24 cellular contexts compared by ENCODE assay signal in genomic region chr17:15741624-15742023, GRCh38. TPM values are rescaled to one million over a fixed set of nuclear protein-coding genes. Genes with fewer than 3 reads are reported as not detected.
DNase-seq lines count a peak whose midpoint lies in the region; TF ChIP-seq lines count a peak whose summit lies in the region.
"Had no signal": no experiment of that assay in that cellular context is flagged by ENCODE, and none has a peak within 500 bp of the region (broad histone marks: within the 10 kb centered on the region; RNA-seq: fewer than 3 reads in every experiment).

No MANE protein-coding gene starts in this region.

- peak overlapping the region; percentile 11 for H3K23ac ChIP-seq in neuronal stem cell (ENCODE audit: low read depth, low read length, poor library complexity)

- H3K27me3 Mint-ChIP-seq in activated T-helper 2 cell treated with anti-CD3 and anti-CD28 coated beads, Interferon-gamma antibody, Interleukin-2, Interleukin-4, amounts not matched to agents 10 μg/mL and 5 μg/mL and 100 μg/mL, durations not matched to agents 14 hours and 24 hours and 36 hours (ENCODE audit: low read depth): peaks cover 9% of the 10 kb centered on the region

- H3K18ac ChIP-seq in neuronal stem cell (ENCODE audit: low read length): peak overlapping the region; percentile 57

- no peaks in the 10 kb centered on the region for H3K4me1 Mint-ChIP-seq in activated T-helper 2 cell treated with anti-CD3 and anti-CD28 coated beads, Interferon-gamma antibody, Interleukin-2, Interleukin-4, amounts not matched to agents 10 μg/mL and 5 μg/mL and 100 μg/mL, durations not matched to agents 14 hours and 24 hours and 36 hours (ENCODE audit: low read depth)
- H3K4me1 Mint-ChIP-seq: CD14-positive monocyte; CD4-positive, alpha-beta memory T cell; CD4-positive, CD25-positive, alpha-beta regulatory T cell; CD8-positive, alpha-beta memory T cell had no signal

- H2BK15ac ChIP-seq in neuronal stem cell (ENCODE audit: low read length): no peak overlapping the region

- peaks cover 0 to 9% of the 10 kb centered on the region in 2 donors for H3K4me1 ChIP-seq in neuronal stem cell (ENCODE audit: control insufficient read depth in 2 of 2, insufficient read depth in 1 of 2, low read depth in 1 of 2, low read length in 2 of 2)
- H3K4me1 ChIP-seq: BE2C had no signal

- no peak overlapping the region for H3K27ac ChIP-seq in neuronal stem cell (replicated peaks; ENCODE audit: low read length)
- H3K27ac ChIP-seq: BLaER1 had no signal

- H2BK5ac ChIP-seq in neuronal stem cell (ENCODE audit: low read length): peak overlapping the region; percentile 24

- H4K8ac ChIP-seq in neuronal stem cell (ENCODE audit: low read depth, low read length): no peak overlapping the region

- no peak overlapping the region for H3K27ac Mint-ChIP-seq in activated T-helper 2 cell treated with anti-CD3 and anti-CD28 coated beads, Interferon-gamma antibody, Interleukin-2, Interleukin-4, amounts not matched to agents 10 μg/mL and 5 μg/mL and 100 μg/mL, durations not matched to agents 14 hours and 24 hours and 36 hours
- H3K27ac Mint-ChIP-seq: CD4-positive, alpha-beta memory T cell; CD4-positive, CD25-positive, alpha-beta regulatory T cell; CD8-positive, alpha-beta memory T cell had no signal

- no peak overlapping the region for H3K4me3 Mint-ChIP-seq in activated T-helper 2 cell treated with anti-CD3 and anti-CD28 coated beads, Interferon-gamma antibody, Interleukin-2, Interleukin-4, amounts not matched to agents 10 μg/mL and 5 μg/mL and 100 μg/mL, durations not matched to agents 14 hours and 24 hours and 36 hours (ENCODE audit: low read depth)
- H3K4me3 Mint-ChIP-seq: CD14-positive monocyte; CD4-positive, alpha-beta memory T cell; CD4-positive, CD25-positive, alpha-beta regulatory T cell; CD8-positive, alpha-beta memory T cell had no signal

- WGBS in neuronal stem cell (ENCODE audit: extremely low coverage in 2 of 2, insufficient read length in 2 of 2, insufficient replicate concordance in 1 of 2), 2 donors: no CpG with 5 or more reads among the region's 9 CpGs

- no peak overlapping the region for H3K4me3 ChIP-seq in neuronal stem cell (ENCODE audit: low read length in 2 of 2)
- H3K4me3 ChIP-seq: BLaER1 had no signal

- H4K91ac ChIP-seq in neuronal stem cell (ENCODE audit: low read depth, low read length, poor library complexity): no peak overlapping the region

- no peaks in the 10 kb centered on the region for H3K36me3 Mint-ChIP-seq in activated T-helper 2 cell treated with anti-CD3 and anti-CD28 coated beads, Interferon-gamma antibody, Interleukin-2, Interleukin-4, amounts not matched to agents 10 μg/mL and 5 μg/mL and 100 μg/mL, durations not matched to agents 14 hours and 24 hours and 36 hours (ENCODE audit: low read depth)
- H3K36me3 Mint-ChIP-seq: CD14-positive monocyte; CD4-positive, alpha-beta memory T cell; CD4-positive, CD25-positive, alpha-beta regulatory T cell; CD8-positive, alpha-beta memory T cell had no signal

- peak overlapping the region; percentile 60 for H3K9ac ChIP-seq in neuronal stem cell (ENCODE audit: low read depth, low read length, poor library complexity)
- H3K9ac ChIP-seq: BLaER1 had no signal

- H3K9me3 ChIP-seq in neuronal stem cell (replicated peaks in 1 of 2; ENCODE audit: control insufficient read depth in 2 of 2, insufficient read depth in 1 of 2, low read depth in 1 of 2, low read length in 2 of 2): no peaks in the 10 kb centered on the region
- H3K9me3 ChIP-seq: BE2C had no signal

- no peak overlapping the region for H3K4me2 ChIP-seq in neuronal stem cell (ENCODE audit: insufficient read depth, low read length, poor library complexity, severe bottlenecking)
- H3K4me2 ChIP-seq: BLaER1 had no signal

- H2BK120ac ChIP-seq in neuronal stem cell (ENCODE audit: low read depth, low read length): no peak overlapping the region

- no peak overlapping the region for H2AFZ ChIP-seq in neuronal stem cell (ENCODE audit: low read length)

- no peak for TF ChIP-seq CTCF in GM20000 (IDR thresholded peaks at IDR 0.05; ENCODE audit: extremely low read depth, missing control alignments)

- no peak overlapping the region for H2BK12ac ChIP-seq in neuronal stem cell (ENCODE audit: low read length)

- no peak overlapping the region for H3K4ac ChIP-seq in neuronal stem cell (ENCODE audit: low read length)

- no peaks in the 10 kb centered on the region for H3K36me3 ChIP-seq in neuronal stem cell (replicated peaks in 1 of 2; ENCODE audit: control insufficient read depth in 2 of 2, insufficient read depth in 2 of 2, low read length in 2 of 2)
- H3K36me3 ChIP-seq: BE2C, BLaER1 had no signal

- no peak overlapping the region for H3K14ac ChIP-seq in neuronal stem cell (ENCODE audit: low read length)

- H2AK5ac ChIP-seq in neuronal stem cell (ENCODE audit: low read depth, low read length): no peak overlapping the region

- no peaks in the 10 kb centered on the region for H3K9me3 Mint-ChIP-seq in activated T-helper 2 cell treated with anti-CD3 and anti-CD28 coated beads, Interferon-gamma antibody, Interleukin-2, Interleukin-4, amounts not matched to agents 10 μg/mL and 5 μg/mL and 100 μg/mL, durations not matched to agents 14 hours and 24 hours and 36 hours
- H3K9me3 Mint-ChIP-seq: CD4-positive, CD25-positive, alpha-beta regulatory T cell; CD8-positive, alpha-beta memory T cell had no signal

- peaks cover 3% of the 10 kb centered on the region for H3K79me1 ChIP-seq in neuronal stem cell (ENCODE audit: low read depth, low read length)

- no peaks in the 10 kb centered on the region for H3K27me3 ChIP-seq in neuronal stem cell (ENCODE audit: control insufficient read depth in 3 of 3, insufficient read depth in 3 of 3, low read depth in 1 of 3, low read length in 3 of 3)
- H3K27me3 ChIP-seq: BE2C, BLaER1 had no signal

- intact Hi-C loops in activated T-helper 2 cell treated with anti-CD3 and anti-CD28 coated beads, Interferon-gamma antibody, Interleukin-2, Interleukin-4, amounts not matched to agents 10 μg/mL and 5 μg/mL and 100 μg/mL, durations not matched to agents 14 hours and 24 hours and 36 hours (cut with micrococcal nuclease): no loop called here

- DNase-seq in GM20000 (ENCODE audit: low spot score) (peak; percentile 3), islet precursor cell (peak; percentile 45), neuronal stem cell (ENCODE audit: low spot score) (no peak), NCI-H345 treated with DMSO at 0.1 percent for 48 hours (lab: John Stamatoyannopoulos, UW; ENCODE audit: unreplicated experiment) (no peak), inferior parietal cortex (ENCODE audit: extremely low spot score) (no peak)
- no peak for DNase-seq in activated T-helper 2 cell treated with anti-CD3 and anti-CD28 coated beads, Interferon-gamma antibody, Interleukin-2, Interleukin-4, amounts not matched to agents 10 μg/mL and 5 μg/mL and 100 μg/mL, durations not matched to agents 14 hours and 24 hours and 36 hours (ENCODE audit: low spot score)
- DNase-seq: 8988T; ACHN; BE2C; C1 segment of cervical spinal cord; CD4-positive, alpha-beta memory T cell; CD4-positive, CD25-positive, alpha-beta regulatory T cell; CD8-positive, alpha-beta memory T cell; COR-L47; DMS 273 treated with DMSO at 0.1 percent for 48 hours; DMS153; DMS53; DMS79; DND-41; EL; GDM1 had no signal

RNA-seq across cellular contexts. Expression of gene TBC1D26, which starts 9.5 kb away (rescaled TPM):
- 5.1 TPM for polyA plus RNA-seq in neuronal stem cell (2013, experiment 1 of 2)
- 5.9 TPM for polyA plus RNA-seq in neuronal stem cell (2013, experiment 2 of 2)
- 0.23 TPM in 1 of 2 replicates, not detected in the other for total RNA-seq in activated T-helper 2 cell treated with anti-CD3 and anti-CD28 coated beads, Interferon-gamma antibody, Interleukin-2, Interleukin-4, amounts not matched to agents 10 μg/mL and 5 μg/mL and 100 μg/mL, durations not matched to agents 14 hours and 24 hours and 36 hours
- total RNA-seq: Daoy had no signal
- polyA plus RNA-seq: CD14-positive monocyte; CD4-positive, alpha-beta memory T cell; CD4-positive, CD25-positive, alpha-beta regulatory T cell had no signal

RNA-seq across cellular contexts. Expression of gene ZNF286A, which starts 42.1 kb away (rescaled TPM):
- polyA plus RNA-seq in neuronal stem cell (2013, experiment 1 of 2): 56.8 TPM
- 60.3 TPM for polyA plus RNA-seq in neuronal stem cell (2013, experiment 2 of 2)
- total RNA-seq in activated T-helper 2 cell treated with anti-CD3 and anti-CD28 coated beads, Interferon-gamma antibody, Interleukin-2, Interleukin-4, amounts not matched to agents 10 μg/mL and 5 μg/mL and 100 μg/mL, durations not matched to agents 14 hours and 24 hours and 36 hours: 26.9 and 27.8 TPM in 2 replicates

RNA-seq across cellular contexts. Expression of gene TRIM16, which starts 57.5 kb away (rescaled TPM):
- 27.0 TPM for polyA plus RNA-seq in neuronal stem cell (2013, experiment 1 of 2)
- polyA plus RNA-seq in neuronal stem cell (2013, experiment 2 of 2): 25.9 TPM
- 10.8 and 13.0 TPM in 2 replicates for total RNA-seq in activated T-helper 2 cell treated with anti-CD3 and anti-CD28 coated beads, Interferon-gamma antibody, Interleukin-2, Interleukin-4, amounts not matched to agents 10 μg/mL and 5 μg/mL and 100 μg/mL, durations not matched to agents 14 hours and 24 hours and 36 hours

Comparison
In these comparisons a context has a peak if more than half of its experiments do, and no peak if none do; other contexts are left out.
1. DNase-seq: peak in GM20000 (single experiment) and islet precursor cell (single experiment); none in neuronal stem cell (single experiment), NCI-H345 treated with DMSO at 0.1 percent for 48 hours (single experiment), inferior parietal cortex (single experiment) and activated T-helper 2 cell treated with anti-CD3 and anti-CD28 coated beads, Interferon-gamma antibody, Interleukin-2, Interleukin-4, amounts not matched to agents 10 μg/mL and 5 μg/mL and 100 μg/mL, durations not matched to agents 14 hours and 24 hours and 36 hours (single experiment).